Comparison of ENCODE assay signal across 8 cellular contexts in the genomic region with DNA sequence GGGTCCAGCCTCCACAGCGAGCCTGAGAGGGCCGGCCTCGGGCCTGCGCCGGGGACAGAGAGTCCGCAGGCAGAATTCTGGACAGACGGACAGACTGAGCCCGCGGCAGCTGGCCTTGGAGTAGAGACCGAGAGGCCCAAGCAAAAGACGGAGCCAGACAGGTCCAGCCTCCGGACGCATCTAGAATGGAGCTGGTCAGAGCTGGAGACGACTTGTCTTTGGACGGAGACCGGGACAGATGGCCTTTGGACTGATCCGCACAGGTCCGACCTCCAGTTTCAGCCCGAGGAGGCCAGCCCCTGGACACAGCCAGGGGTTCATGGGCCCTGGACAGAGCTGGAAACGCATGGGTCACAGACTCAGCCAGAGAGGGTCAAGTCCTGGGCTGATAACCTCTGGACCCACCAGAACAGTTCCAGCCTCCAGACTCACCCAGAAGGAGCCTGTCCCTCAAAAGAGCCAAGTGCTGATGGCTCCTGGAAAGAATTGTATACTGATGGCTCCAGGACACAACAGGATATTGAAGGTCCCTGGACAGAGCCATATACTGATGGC. TPM values are rescaled to one million over a fixed set of nuclear protein-coding genes. Genes with fewer than 3 reads are reported as not detected.
DNase-seq lines count a peak whose midpoint lies in the region; ATAC-seq and TF ChIP-seq lines count a peak whose summit lies in the region.

No MANE protein-coding gene starts in this region.

- peak; percentile 2 for DNase-seq in Right ventricle myocardium inferior (ENCODE audit: missing footprints)
- no peak for DNase-seq in Right ventricle myocardium superior
- DNase-seq in spleen = no peak
- no peak for DNase-seq in stimulated activated CD4-positive, alpha-beta T cell treated with anti-CD3 and anti-CD28 coated beads, Interleukin-1b, Interleukin-23, amount 100 ng/mL, for 48 hours
- DNase-seq in activated gamma-delta T cell treated with Interleukin-2 at 50 U/mL for 16 hours = no peak
- no peak for DNase-seq in OCI-M2 (lab: John Stamatoyannopoulos, UW; ENCODE audit: unreplicated experiment)

- peak overlapping the region; percentile 95 for H3K27ac Mint-ChIP-seq in activated T-helper 17 cell treated with anti-CD3 and anti-CD28 coated beads, Interleukin-2, amount 50 U/mL, for 72 hours

- no peak for TF ChIP-seq POLR2A in spleen (IDR thresholded peaks at IDR 0.05)

- H3K4me3 ChIP-seq in iPS-11a (ENCODE audit: low read depth, low read length) = peak overlapping the region; percentile 74
- H3K4me3 ChIP-seq in spleen = peak overlapping the region; percentile 69 to 84 (median 74)

- no peaks in the 10 kb centered on the region for H3K27me3 ChIP-seq in spleen (replicated peaks in 1 of 7)

- 2 to 20% (median 6%) methylated on average over 1 to 20 of the region's 20 CpGs for WGBS in spleen, 5 donors

- no peaks in the 10 kb centered on the region for H3K27me3 Mint-ChIP-seq in activated T-helper 17 cell treated with anti-CD3 and anti-CD28 coated beads, Interleukin-2, amount 50 U/mL, for 72 hours

- peak overlapping the region; percentile 78 to 96 (median 92) for H3K27ac ChIP-seq in spleen

- H3K4me3 Mint-ChIP-seq in activated T-helper 17 cell treated with anti-CD3 and anti-CD28 coated beads, Interleukin-2, amount 50 U/mL, for 72 hours = peak overlapping the region; percentile 89

- peaks cover 61% of the 10 kb centered on the region for H3K36me3 Mint-ChIP-seq in activated T-helper 17 cell treated with anti-CD3 and anti-CD28 coated beads, Interleukin-2, amount 50 U/mL, for 72 hours (ENCODE audit: low read depth)

- H3K4me1 ChIP-seq in spleen = peaks cover 50 to 95% (median 76%) of the 10 kb centered on the region in 6 donors

- no peaks in the 10 kb centered on the region for H3K9me3 ChIP-seq in spleen

- H3K4me1 Mint-ChIP-seq in activated T-helper 17 cell treated with anti-CD3 and anti-CD28 coated beads, Interleukin-2, amount 50 U/mL, for 72 hours = peaks cover 36% of the 10 kb centered on the region

- H3K9me3 Mint-ChIP-seq in activated T-helper 17 cell treated with anti-CD3 and anti-CD28 coated beads, Interleukin-2, amount 50 U/mL, for 72 hours = no peaks in the 10 kb centered on the region

- peaks cover 0 to 13% (median 4%) of the 10 kb centered on the region in 6 donors for H3K36me3 ChIP-seq in spleen

- TF ChIP-seq CTCF in spleen (IDR thresholded peaks at IDR 0.05 in 8 of 11, conservative IDR thresholded peaks at IDR 0.05 in 3 of 11) = peak in 1 of 11 experiments; percentile 6

- ATAC-seq in Right ventricle myocardium inferior (no peak), Right ventricle myocardium superior (ENCODE audit: poor library complexity) (no peak)
- no peak for ATAC-seq in activated T-helper 17 cell treated with anti-CD3 and anti-CD28 coated beads, Interleukin-2, amount 50 U/mL, for 72 hours (replicated peaks)

- intact Hi-C loops in Right ventricle myocardium inferior (cut with DNase I) (loop anchor here (2.0 to 10.0 kb wide), 4 partner anchors 33 to 293 kb away; a partner anchor contains a TSS), Right ventricle myocardium superior (cut with DNase I) (no loop called here), spleen (cut with DNase I; ENCODE audit: low total_unique reads) (no loop called here)

RNA-seq across cellular contexts. Expression of a gene that starts 0.5 kb away (rescaled TPM):
- total RNA-seq in Right ventricle myocardium inferior (12.6 TPM), Right ventricle myocardium superior (14.7 TPM), spleen (10 to 100 TPM; 11.1 to 39.2 (median 18.0) TPM)
- total RNA-seq in activated T-helper 17 cell treated with anti-CD3 and anti-CD28 coated beads, Interleukin-2, amount 50 U/mL, for 72 hours = 10 to 100 TPM in 1 of 2 donors, 1 to 10 TPM in 1; 7.0 to 14.5 TPM
- 10 to 100 TPM in 1 of 3 donors, 1 to 10 TPM in 2; 6.8 to 14.3 (median 8.6) TPM for polyA plus RNA-seq in spleen

RNA-seq across cellular contexts. Expression of a gene that starts 0.7 kb away (rescaled TPM):
- 37.4 TPM for total RNA-seq in Right ventricle myocardium inferior
- total RNA-seq in Right ventricle myocardium superior = 36.1 TPM
- total RNA-seq in activated T-helper 17 cell treated with anti-CD3 and anti-CD28 coated beads, Interleukin-2, amount 50 U/mL, for 72 hours = 10 to 100 TPM; 31.0 to 54.8 TPM
- total RNA-seq in spleen = 10 to 100 TPM; 23.0 to 40.2 (median 32.6) TPM
- 10 to 100 TPM; 18.4 to 33.8 (median 21.1) TPM for polyA plus RNA-seq in spleen

RNA-seq across cellular contexts. Expression of a gene that starts 27.0 kb away (rescaled TPM):
- 16.8 TPM for total RNA-seq in Right ventricle myocardium inferior
- total RNA-seq in Right ventricle myocardium superior = 13.5 TPM
- 10 to 100 TPM; 16.4 to 37.3 TPM for total RNA-seq in activated T-helper 17 cell treated with anti-CD3 and anti-CD28 coated beads, Interleukin-2, amount 50 U/mL, for 72 hours
- total RNA-seq in spleen = 10 to 100 TPM; 12.1 to 27.4 (median 14.8) TPM
- 10 to 100 TPM in 1 of 3 donors, 1 to 10 TPM in 2; 3.2 to 10.6 (median 3.5) TPM for polyA plus RNA-seq in spleen

RNA-seq across cellular contexts. Expression of a gene that starts 32.9 kb away (rescaled TPM):
- total RNA-seq in Right ventricle myocardium inferior (6.4 TPM), Right ventricle myocardium superior (5.2 TPM), spleen (10 to 100 TPM in 3 of 7 donors, 1 to 10 TPM in 4; 6.0 to 16.2 (median 9.8) TPM)
- 10 to 100 TPM; 13.0 to 16.6 TPM for total RNA-seq in activated T-helper 17 cell treated with anti-CD3 and anti-CD28 coated beads, Interleukin-2, amount 50 U/mL, for 72 hours
- 1 to 10 TPM; 5.2 to 6.8 (median 5.9) TPM for polyA plus RNA-seq in spleen

RNA-seq across cellular contexts. Expression of a gene that starts 33.6 kb away (rescaled TPM):
- total RNA-seq in Right ventricle myocardium inferior = 32.4 TPM
- total RNA-seq in Right ventricle myocardium superior = 27.7 TPM
- total RNA-seq in activated T-helper 17 cell treated with anti-CD3 and anti-CD28 coated beads, Interleukin-2, amount 50 U/mL, for 72 hours = 100 to 1,000 TPM; 171 to 175 TPM
- total RNA-seq in spleen = 10 to 100 TPM; 52.9 to 76.9 (median 64.0) TPM
- polyA plus RNA-seq in spleen = 10 to 100 TPM; 62.7 to 69.2 (median 67.4) TPM
